15 cellular contexts compared by ENCODE assay signal in the genomic region with DNA sequence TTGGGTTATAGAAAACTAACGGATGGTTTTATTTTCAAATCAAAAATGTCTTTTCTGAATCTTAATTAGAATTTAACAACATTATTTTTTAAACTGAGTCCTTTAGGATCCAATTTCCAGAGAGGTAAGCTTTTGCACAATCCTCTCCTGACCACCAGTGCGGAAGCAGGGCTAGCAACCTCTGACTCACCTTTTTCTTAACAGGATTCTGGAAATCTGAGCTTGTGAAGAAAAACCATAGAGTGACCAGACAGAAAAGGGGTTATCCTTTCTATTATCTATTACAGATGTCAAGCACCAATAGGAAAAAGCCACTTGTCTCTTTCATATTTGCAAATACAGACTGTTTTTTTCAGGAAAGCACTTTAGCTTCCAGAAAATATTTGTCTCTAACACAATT. TPM values are rescaled to one million over a fixed set of nuclear protein-coding genes. Genes with fewer than 3 reads are reported as not detected.
DNase-seq lines count a peak whose midpoint lies in the region; ATAC-seq, FAIRE-seq and TF ChIP-seq lines count a peak whose summit lies in the region.
"Had no signal": no experiment of that assay in that cellular context is flagged by ENCODE, and none has a peak within 500 bp of the region (broad histone marks: within the 10 kb centered on the region; RNA-seq: fewer than 3 reads in every experiment).

No MANE protein-coding gene starts in this region.

- no peak for ATAC-seq in GM21825 (IDR thresholded peaks at IDR 0.05; ENCODE audit: unreplicated experiment)
- no peak for ATAC-seq in HG03378 (IDR thresholded peaks at IDR 0.05; ENCODE audit: unreplicated experiment)

- H3K18ac ChIP-seq in mesenchymal stem cell (ENCODE audit: low read depth in 1 of 2, low read length in 2 of 2) = no peak overlapping the region

- peaks cover 6% of the 10 kb centered on the region for H3K79me1 ChIP-seq in mesenchymal stem cell (replicated peaks; ENCODE audit: low read length, poor library complexity, severe bottlenecking)

- no peak overlapping the region for H3K4me2 ChIP-seq in mesenchymal stem cell (ENCODE audit: low read length, poor library complexity, severe bottlenecking)

- H2BK12ac ChIP-seq in mesenchymal stem cell (ENCODE audit: low read length in 2 of 2) = no peak overlapping the region

- CTCF ChIA-PET in AG04450 (lab: Charles Lee) = interaction anchor here (0.6 to 2.2 kb wide), 10 partner anchors 8 to 282 kb away, joined by 3 to 8 read pairs (median 4); no protein-coding TSS in a partner anchor
- CTCF ChIA-PET in CD8-positive, alpha-beta memory T cell (lab: Charles Lee) = no interaction called here
- CTCF ChIA-PET in activated naive CD4-positive, alpha-beta T cell treated with anti-CD3 and anti-CD28 coated beads, Interleukin-2, amount 10 ng/mL, durations not matched to agents 7 days and 5 days (lab: Charles Lee) = interaction anchor here (0.7 to 2.1 kb wide), 5 partner anchors 29 to 282 kb away, joined by 3 to 7 read pairs (median 3); no protein-coding TSS in a partner anchor

- no peak overlapping the region for H3K4me3 Mint-ChIP-seq in CD8-positive, alpha-beta memory T cell
- H3K4me3 Mint-ChIP-seq in activated naive CD4-positive, alpha-beta T cell treated with anti-CD3 and anti-CD28 coated beads, Interleukin-2, amount 10 ng/mL, durations not matched to agents 7 days and 5 days = no peak overlapping the region

- peaks cover 3% of the 10 kb centered on the region for H3K4me1 ChIP-seq in mesenchymal stem cell (ENCODE audit: control insufficient read depth, insufficient read depth, low read depth, low read length)
- H3K4me1 ChIP-seq in CD8-positive, alpha-beta memory T cell (ENCODE audit: insufficient read depth, low read length) = peaks cover 3% of the 10 kb centered on the region

- no peak overlapping the region for H2BK15ac ChIP-seq in mesenchymal stem cell (ENCODE audit: low read depth, poor library complexity, severe bottlenecking)

- H2AFZ ChIP-seq in mesenchymal stem cell (ENCODE audit: low read depth, low read length) = no peak overlapping the region

- no peak overlapping the region for H2BK5ac ChIP-seq in mesenchymal stem cell (ENCODE audit: low read depth, low read length, poor library complexity, severe bottlenecking)

- peaks cover 4 to 79% (median 13%) of the 10 kb centered on the region in 3 donors for H3K36me3 Mint-ChIP-seq in CD8-positive, alpha-beta memory T cell
- peaks cover 18% of the 10 kb centered on the region for H3K36me3 Mint-ChIP-seq in activated naive CD4-positive, alpha-beta T cell treated with anti-CD3 and anti-CD28 coated beads, Interleukin-2, amount 10 ng/mL, durations not matched to agents 7 days and 5 days

- H3K27ac Mint-ChIP-seq in CD8-positive, alpha-beta memory T cell = peak overlapping the region in 1 of 8 donors; percentile 15
- no peak overlapping the region for H3K27ac Mint-ChIP-seq in activated naive CD4-positive, alpha-beta T cell treated with anti-CD3 and anti-CD28 coated beads, Interleukin-2, amount 10 ng/mL, durations not matched to agents 7 days and 5 days

- no peak for DNase-seq in AG04450 (ENCODE audit: low read depth, low spot score)
- DNase-seq in HTR-8/SVneo (ENCODE audit: insufficient read length, low spot score) = peak; percentile 43
- peak; percentile 51 for DNase-seq in bronchial epithelial cell (ENCODE audit: low read depth)
- peak; percentile 47 for DNase-seq in mesenchymal stem cell
- DNase-seq in CD8-positive, alpha-beta memory T cell = no peak
- no peak for DNase-seq in activated naive CD4-positive, alpha-beta T cell treated with anti-CD3 and anti-CD28 coated beads, Interleukin-2, amount 10 ng/mL, durations not matched to agents 7 days and 5 days
- DNase-seq: cerebellar nuclear complex; DMS79; KG1; NCI-H2029 treated with DMSO at 0.1 percent for 48 hours; NCI-H748 treated with DMSO at 0.1 percent for 48 hours; stimulated activated CD4-positive, alpha-beta T cell treated with anti-CD3 and anti-CD28 coated beads, Interleukin-12 subunit alpha, Interleukin-12 subunit beta, amount 100 ng/mL, for 4 hours had no signal

- H3K9me3 Mint-ChIP-seq in CD8-positive, alpha-beta memory T cell = no peaks in the 10 kb centered on the region
- no peaks in the 10 kb centered on the region for H3K9me3 Mint-ChIP-seq in activated naive CD4-positive, alpha-beta T cell treated with anti-CD3 and anti-CD28 coated beads, Interleukin-2, amount 10 ng/mL, durations not matched to agents 7 days and 5 days

- FAIRE-seq in HTR-8/SVneo (lab: Jason Lieb, UNC) = no peak
- FAIRE-seq in bronchial epithelial cell (lab: Jason Lieb, UNC) = no peak

- H3K4ac ChIP-seq in mesenchymal stem cell (ENCODE audit: low read depth in 1 of 2, low read length in 2 of 2) = no peak overlapping the region

- H2AK5ac ChIP-seq in mesenchymal stem cell (ENCODE audit: low read length, severe bottlenecking) = no peak overlapping the region

- no peak overlapping the region for H4K8ac ChIP-seq in mesenchymal stem cell (ENCODE audit: low read length)

- H4K91ac ChIP-seq in mesenchymal stem cell (ENCODE audit: low read length) = no peak overlapping the region

- H3K27ac ChIP-seq in AG04450 (ENCODE audit: low read depth, low read length) (peak overlapping the region; percentile 11), mesenchymal stem cell (ENCODE audit: low read length, poor library complexity, severe bottlenecking) (no peak overlapping the region)
- H3K27ac ChIP-seq in CD8-positive, alpha-beta memory T cell (ENCODE audit: low read depth, low read length) = no peak overlapping the region

- H3K23ac ChIP-seq in mesenchymal stem cell (ENCODE audit: low read length in 2 of 2) = no peak overlapping the region

- H3K4me1 Mint-ChIP-seq in CD8-positive, alpha-beta memory T cell = peaks cover 3 to 6% (median 5%) of the 10 kb centered on the region in 3 donors
- peaks cover 2% of the 10 kb centered on the region for H3K4me1 Mint-ChIP-seq in activated naive CD4-positive, alpha-beta T cell treated with anti-CD3 and anti-CD28 coated beads, Interleukin-2, amount 10 ng/mL, durations not matched to agents 7 days and 5 days

- no peak overlapping the region for H2BK120ac ChIP-seq in mesenchymal stem cell (ENCODE audit: low read depth, low read length)

- peaks cover 1% of the 10 kb centered on the region for H3K36me3 ChIP-seq in bronchial epithelial cell (ENCODE audit: control insufficient read depth, insufficient read depth, low read length)
- peaks cover 0 to 39% of the 10 kb centered on the region in 2 experiments for H3K36me3 ChIP-seq in mesenchymal stem cell (ENCODE audit: control insufficient read depth in 1 of 2, insufficient read depth in 2 of 2, low read depth in 1 of 2, low read length in 2 of 2)
- H3K36me3 ChIP-seq in CD8-positive, alpha-beta memory T cell (ENCODE audit: insufficient read depth, low read length) = peaks cover 10% of the 10 kb centered on the region

- WGBS in mesenchymal stem cell = 60% methylated on average over 1 of the region's 2 CpGs

- no peak for TF ChIP-seq CTCF in AG04450 (IDR thresholded peaks at IDR 0.05; ENCODE audit: low read depth, low read length)
- no peak for TF ChIP-seq CTCF in bronchial epithelial cell (IDR thresholded peaks at IDR 0.05; ENCODE audit: insufficient read depth, low read length, severe bottlenecking)

- H3K9me3 ChIP-seq in AG04450 (ENCODE audit: control insufficient read depth, insufficient read depth, low read length) (no peaks in the 10 kb centered on the region), mesenchymal stem cell (ENCODE audit: control insufficient read depth, low read length) (no peaks in the 10 kb centered on the region)
- no peaks in the 10 kb centered on the region for H3K9me3 ChIP-seq in CD8-positive, alpha-beta memory T cell (ENCODE audit: low read length)

- H3K4me3 ChIP-seq in AG04450 (ENCODE audit: low read depth, low read length) (no peak overlapping the region), bronchial epithelial cell (ENCODE audit: low read depth, low read length) (no peak overlapping the region), mesenchymal stem cell (ENCODE audit: insufficient read depth in 1 of 2, low read depth in 1 of 2, low read length in 2 of 2) (no peak overlapping the region)
- no peak overlapping the region for H3K4me3 ChIP-seq in CD8-positive, alpha-beta memory T cell (ENCODE audit: low read length)
- H3K4me3 ChIP-seq: lung had no signal

- H3K27me3 Mint-ChIP-seq in CD8-positive, alpha-beta memory T cell = no peaks in the 10 kb centered on the region
- H3K27me3 Mint-ChIP-seq in activated naive CD4-positive, alpha-beta T cell treated with anti-CD3 and anti-CD28 coated beads, Interleukin-2, amount 10 ng/mL, durations not matched to agents 7 days and 5 days = no peaks in the 10 kb centered on the region

- H3K14ac ChIP-seq in mesenchymal stem cell (ENCODE audit: low read length in 2 of 2) = no peak overlapping the region

- H3K27me3 ChIP-seq in AG04450 (ENCODE audit: control insufficient read depth, insufficient read depth, low read length) = no peaks in the 10 kb centered on the region
- H3K27me3 ChIP-seq in bronchial epithelial cell (ENCODE audit: control insufficient read depth, insufficient read depth, low read length) = no peaks in the 10 kb centered on the region
- no peaks in the 10 kb centered on the region for H3K27me3 ChIP-seq in mesenchymal stem cell (ENCODE audit: control insufficient read depth in 1 of 2, insufficient read depth in 1 of 2, low read length in 2 of 2)
- no peaks in the 10 kb centered on the region for H3K27me3 ChIP-seq in CD8-positive, alpha-beta memory T cell (ENCODE audit: insufficient read depth, low read length, poor library complexity, severe bottlenecking)

- POLR2A ChIA-PET in AG04450 (lab: Yijun Ruan, JAX) = interaction anchor here (1.2 to 1.4 kb wide), 2 partner anchors 10 to 26 kb away, joined by 3 to 7 read pairs; no protein-coding TSS in a partner anchor
- POLR2A ChIA-PET in CD8-positive, alpha-beta memory T cell (lab: Charles Lee) = no interaction called here

- H3K9ac ChIP-seq in mesenchymal stem cell (ENCODE audit: low read length) = peak overlapping the region; percentile 57

RNA-seq across cellular contexts. Expression of gene ALG9, which starts 25.3 kb away (rescaled TPM):
- polyA plus RNA-seq in AG04450 (2011; rRNA removed) = 31.7 and 40.0 TPM in 2 replicates
- 37.0 and 57.9 TPM in 2 replicates for polyA minus RNA-seq in AG04450 (2011; rRNA and poly(A)+ RNA removed)
- 24.3 and 30.5 TPM in 2 replicates for total RNA-seq in bronchial epithelial cell
- polyA plus RNA-seq in mesenchymal stem cell (2013, experiment 1 of 2) = 42.4 TPM
- 43.8 TPM for polyA plus RNA-seq in mesenchymal stem cell (2013, experiment 2 of 2)
- total RNA-seq in CD8-positive, alpha-beta memory T cell = 10 to 100 TPM; 37.4 to 38.0 TPM
- polyA plus RNA-seq in CD8-positive, alpha-beta memory T cell = 16.7 TPM

RNA-seq across cellular contexts. Expression of gene FDXACB1, which starts 32.9 kb away (rescaled TPM):
- 1.7 and 2.1 TPM in 2 replicates for polyA plus RNA-seq in AG04450 (2011; rRNA removed)
- 1.4 and 2.0 TPM in 2 replicates for polyA minus RNA-seq in AG04450 (2011; rRNA and poly(A)+ RNA removed)
- total RNA-seq in bronchial epithelial cell = 0.77 and 2.4 TPM in 2 replicates
- 1.0 TPM for polyA plus RNA-seq in mesenchymal stem cell (2013, experiment 1 of 2)
- polyA plus RNA-seq in mesenchymal stem cell (2013, experiment 2 of 2) = 0.95 TPM
- 10 to 100 TPM; 11.6 to 12.7 TPM for total RNA-seq in CD8-positive, alpha-beta memory T cell
- polyA plus RNA-seq in CD8-positive, alpha-beta memory T cell = 6.4 TPM

RNA-seq across cellular contexts. Expression of gene CFAP68, which starts 33.3 kb away (rescaled TPM):
- polyA plus RNA-seq in AG04450 (2011; rRNA removed) = 40.3 and 45.1 TPM in 2 replicates
- polyA minus RNA-seq in AG04450 (2011; rRNA and poly(A)+ RNA removed) = 5.5 and 9.1 TPM in 2 replicates
- 14.5 and 17.3 TPM in 2 replicates for total RNA-seq in bronchial epithelial cell
- 14.6 TPM for polyA plus RNA-seq in mesenchymal stem cell (2013, experiment 1 of 2)
- polyA plus RNA-seq in mesenchymal stem cell (2013, experiment 2 of 2) = 13.8 TPM
- 10 to 100 TPM; 36.7 to 44.3 TPM for total RNA-seq in CD8-positive, alpha-beta memory T cell
- 24.7 TPM for polyA plus RNA-seq in CD8-positive, alpha-beta memory T cell

Comparison
In these comparisons a context has a peak if more than half of its experiments do, and no peak if none do; other contexts are left out.
1. DNase-seq: peak in HTR-8/SVneo (single experiment), bronchial epithelial cell (single experiment) and mesenchymal stem cell (single experiment); none in AG04450 (single experiment), CD8-positive, alpha-beta memory T cell (0 of 5) and activated naive CD4-positive, alpha-beta T cell treated with anti-CD3 and anti-CD28 coated beads, Interleukin-2, amount 10 ng/mL, durations not matched to agents 7 days and 5 days (single experiment).